In the genomic region with DNA sequence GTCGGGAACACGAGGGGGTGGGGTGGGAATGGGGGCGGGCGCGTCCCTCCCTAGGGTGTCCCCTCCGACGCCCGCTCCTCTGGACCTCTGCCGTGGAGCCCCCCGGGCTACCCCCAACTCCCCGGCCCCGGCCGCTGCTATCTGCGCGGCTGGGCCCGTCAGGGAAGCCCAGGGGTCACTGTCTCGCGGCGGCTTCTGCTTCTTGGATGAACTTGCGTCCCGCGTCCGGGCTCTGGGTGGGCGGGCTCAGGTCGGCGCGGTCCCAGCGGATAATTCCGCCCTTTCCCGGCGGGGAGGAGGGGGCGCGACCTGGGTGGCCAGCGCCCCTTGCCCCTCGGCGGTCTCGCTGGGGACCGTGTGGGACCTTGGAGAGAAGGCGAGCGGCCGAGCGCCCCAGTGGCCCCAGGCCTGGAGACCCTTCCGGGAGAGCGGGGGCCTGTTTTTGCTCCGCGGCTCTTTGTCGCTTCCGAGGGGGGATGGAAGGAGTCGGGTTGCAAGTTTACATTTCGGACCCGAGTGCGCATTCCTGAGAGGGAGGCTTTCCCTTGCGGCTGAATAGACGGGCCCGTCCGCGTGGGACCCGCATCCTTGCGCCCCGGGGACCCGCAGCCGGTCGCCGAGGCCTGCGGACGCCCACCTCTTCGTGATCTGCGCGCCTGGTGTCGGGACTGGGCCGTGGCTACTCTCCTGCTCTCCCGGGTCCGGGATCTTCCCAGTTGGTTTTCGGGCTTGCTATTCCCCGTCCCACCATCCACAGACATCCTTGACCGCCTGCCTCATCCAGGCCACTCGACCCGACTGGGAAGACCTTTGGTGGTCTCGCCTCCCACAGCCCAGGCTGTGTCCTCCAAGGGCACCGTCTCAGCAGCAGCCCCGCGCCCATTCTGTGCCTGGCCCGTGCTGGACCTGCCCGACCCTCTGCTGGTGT, we compare ENCODE assay signal across 9 cellular contexts. TPM values are rescaled to one million over a fixed set of nuclear protein-coding genes. Genes with fewer than 3 reads are reported as not detected.
DNase-seq lines count a peak whose midpoint lies in the region; ATAC-seq, FAIRE-seq and TF ChIP-seq lines count a peak whose summit lies in the region.
"Had no signal": no experiment of that assay in that cellular context is flagged by ENCODE, and none has a peak within 500 bp of the region (broad histone marks: within the 10 kb centered on the region; RNA-seq: fewer than 3 reads in every experiment).

No MANE protein-coding gene starts in this region.

- H3K4me1 Mint-ChIP-seq in Caco-2 (ENCODE audit: low read depth, unreplicated experiment) = peaks cover 30% of the 10 kb centered on the region

- H3K27ac ChIP-seq in WERI-Rb-1 = no peak overlapping the region
- H3K27ac ChIP-seq in pancreas = peak overlapping the region; percentile 33 to 57 (median 46)

- peaks cover 36% of the 10 kb centered on the region for H3K36me3 Mint-ChIP-seq in Caco-2 (ENCODE audit: insufficient read depth, unreplicated experiment)

- 14% methylated on average over 71 to 84 of the region's 84 CpGs for WGBS in pancreas, 2 donors

- H3K4me1 ChIP-seq in Caco-2 (peaks cover 15% of the 10 kb centered on the region; the same call in 1 of the 2 replicates), pancreas (peaks cover 0 to 11% (median 0%) of the 10 kb centered on the region in 3 donors)

- POLR2A ChIA-PET in Caco-2 (lab: Charles Lee) = no interaction called here

- TSS peak; percentile 20 for BruUV-seq in Caco-2 (replicated peaks; lab: Mats Ljungman, UMichigan)

- H3K27me3 ChIP-seq in Caco-2 (replicated peaks; ENCODE audit: control insufficient read depth, insufficient read depth, low read length) (no peaks in the 10 kb centered on the region), WERI-Rb-1 (ENCODE audit: insufficient read depth, low read depth, severe bottlenecking) (no peaks in the 10 kb centered on the region), pancreas (no peaks in the 10 kb centered on the region)

- DNase-seq in Caco-2 (peak; percentile 51 to 63), WERI-Rb-1 (no peak), Right ventricle myocardium superior (no peak), pancreas (peak in 5 of 6 donors; percentile 11 to 73 (median 32)), NCI-H69 (lab: John Stamatoyannopoulos, UW) (no peak), UCSD-AML1 (lab: John Stamatoyannopoulos, UW; ENCODE audit: unreplicated experiment) (no peak), OCI-M2 (lab: John Stamatoyannopoulos, UW; ENCODE audit: unreplicated experiment) (no peak)
- DNase-seq: effector memory CD4-positive, alpha-beta T cell had no signal

- ATAC-seq in Right ventricle myocardium superior (ENCODE audit: poor library complexity) = peak; percentile 32
- peak; percentile 16 to 51 (median 28) for ATAC-seq in pancreas
- no peak for ATAC-seq in HG02678 (IDR thresholded peaks at IDR 0.05; ENCODE audit: unreplicated experiment)

- H3K4me3 Mint-ChIP-seq in Caco-2 (ENCODE audit: unreplicated experiment) = peak overlapping the region; percentile 77

- no peaks in the 10 kb centered on the region; the same call in 1 of the 2 replicates for H3K36me3 ChIP-seq in Caco-2 (ENCODE audit: control insufficient read depth, insufficient read depth, low read length)
- H3K36me3 ChIP-seq in WERI-Rb-1 = no peaks in the 10 kb centered on the region
- no peaks in the 10 kb centered on the region for H3K36me3 ChIP-seq in pancreas

- CTCF ChIA-PET in Caco-2 (lab: Charles Lee) = no interaction called here

- intact Hi-C loops in Caco-2 (cut with micrococcal nuclease; ENCODE audit: unreplicated experiment) = loop anchor here (10.0 kb wide), 1 partner anchor 121 kb away; no protein-coding TSS in a partner anchor
- intact Hi-C loops in Right ventricle myocardium superior (cut with DNase I) = no loop called here
- intact Hi-C loops in pancreas (cut with DNase I) = no loop called here

- FAIRE-seq in pancreas (lab: Jason Lieb, UNC) = no peak

- TF ChIP-seq CTCF in Caco-2 (IDR thresholded peaks at IDR 0.05; ENCODE audit: insufficient read depth in 1 of 2, low read depth in 1 of 2, low read length in 1 of 2, severe bottlenecking in 1 of 2, unreplicated experiment in 1 of 2) = no peak
- no peak for TF ChIP-seq CTCF in WERI-Rb-1 (IDR thresholded peaks at IDR 0.05; ENCODE audit: low read depth, low read length)
- no peak for TF ChIP-seq CTCF in pancreas (IDR thresholded peaks at IDR 0.05)

- no peaks in the 10 kb centered on the region for H3K9me3 Mint-ChIP-seq in Caco-2 (ENCODE audit: unreplicated experiment)

- H3K9me3 ChIP-seq in Caco-2 = no peaks in the 10 kb centered on the region
- no peaks in the 10 kb centered on the region for H3K9me3 ChIP-seq in WERI-Rb-1 (ENCODE audit: severe bottlenecking)
- H3K9me3 ChIP-seq in pancreas = no peaks in the 10 kb centered on the region

- H3K27ac Mint-ChIP-seq in Caco-2 (ENCODE audit: unreplicated experiment) = peak overlapping the region; percentile 99

- H3K4me3 ChIP-seq in Caco-2 (ENCODE audit: low read depth, low read length) (peak overlapping the region; percentile 77), WERI-Rb-1 (ENCODE audit: low read depth, low read length) (peak overlapping the region; percentile 36), pancreas (peak overlapping the region; percentile 71 to 92 (median 85))

- H3K27me3 Mint-ChIP-seq in Caco-2 (ENCODE audit: insufficient read depth, unreplicated experiment) = no peaks in the 10 kb centered on the region

RNA-seq across cellular contexts. Expression of gene DOCK1, which starts 0.8 kb away (rescaled TPM):
- 82.2 and 83.5 TPM in 2 replicates for total RNA-seq in Caco-2 (2022)
- total RNA-seq in Right ventricle myocardium superior = 14.3 TPM
- total RNA-seq in pancreas = 10 to 100 TPM; 23.0 to 38.6 (median 24.5) TPM
- 10 to 100 TPM; 12.1 to 14.0 TPM for polyA plus RNA-seq in pancreas

Comparison
In these comparisons a context has a peak if more than half of its experiments do, and no peak if none do; other contexts are left out.
1. DNase-seq: peak in Caco-2 (2 of 2) and pancreas (5 of 6); none in WERI-Rb-1 (single experiment), Right ventricle myocardium superior (single experiment), NCI-H69 (single experiment), UCSD-AML1 (single experiment) and OCI-M2 (single experiment).
2. Peak in every context shown above with its lines, with median percentiles within 50 percentile points of each other: H3K4me3 ChIP-seq.